In the genomic region with DNA sequence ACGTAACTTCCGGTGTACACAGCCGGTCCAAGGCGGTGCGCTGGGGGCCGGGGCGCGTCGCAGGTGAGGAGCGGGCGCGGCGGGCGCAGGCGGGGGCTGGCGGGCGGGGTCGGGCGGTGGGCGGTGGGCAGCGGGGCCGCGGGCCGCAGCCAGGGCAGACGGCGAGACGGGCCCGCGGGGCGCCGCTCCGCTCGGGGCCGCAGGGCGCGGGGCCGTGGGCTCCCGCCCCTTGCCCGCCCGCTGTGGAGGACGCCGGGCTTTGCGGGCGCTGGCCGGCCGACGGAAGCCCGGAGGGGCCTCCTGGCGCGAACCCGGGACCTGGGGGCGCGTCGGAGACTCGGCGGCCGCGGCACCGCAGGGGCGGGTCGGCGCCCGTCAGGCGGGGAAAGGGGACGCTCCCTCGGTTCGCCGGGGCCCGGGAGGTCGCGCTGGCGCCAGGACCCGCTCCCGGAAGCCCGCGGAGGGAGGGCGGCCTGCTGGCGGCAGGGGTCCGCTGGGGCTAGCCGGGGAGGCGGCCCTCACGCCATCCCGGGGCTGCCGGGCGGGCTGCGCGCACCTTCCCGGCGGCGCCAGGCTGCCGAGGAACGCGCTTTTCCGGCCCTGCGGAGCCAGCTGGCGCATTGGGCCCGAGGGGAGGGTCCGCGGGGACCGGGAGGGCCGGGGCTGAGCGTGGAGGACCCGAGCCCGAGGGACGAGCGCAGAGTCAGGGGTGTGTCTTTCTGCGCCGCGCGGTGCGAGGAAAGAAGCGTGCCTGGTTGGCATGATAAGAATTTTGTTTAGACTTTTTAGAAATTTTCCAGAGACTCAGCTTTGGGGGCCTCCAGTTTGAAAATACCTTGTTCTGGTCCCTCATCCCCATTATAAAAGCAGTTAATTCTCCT, we compare ENCODE assay signal across 8 cellular contexts. TPM values are rescaled to one million over a fixed set of nuclear protein-coding genes. Genes with fewer than 3 reads are reported as not detected.
DNase-seq lines count a peak whose midpoint lies in the region; ATAC-seq and TF ChIP-seq lines count a peak whose summit lies in the region.

A gene with protein sequence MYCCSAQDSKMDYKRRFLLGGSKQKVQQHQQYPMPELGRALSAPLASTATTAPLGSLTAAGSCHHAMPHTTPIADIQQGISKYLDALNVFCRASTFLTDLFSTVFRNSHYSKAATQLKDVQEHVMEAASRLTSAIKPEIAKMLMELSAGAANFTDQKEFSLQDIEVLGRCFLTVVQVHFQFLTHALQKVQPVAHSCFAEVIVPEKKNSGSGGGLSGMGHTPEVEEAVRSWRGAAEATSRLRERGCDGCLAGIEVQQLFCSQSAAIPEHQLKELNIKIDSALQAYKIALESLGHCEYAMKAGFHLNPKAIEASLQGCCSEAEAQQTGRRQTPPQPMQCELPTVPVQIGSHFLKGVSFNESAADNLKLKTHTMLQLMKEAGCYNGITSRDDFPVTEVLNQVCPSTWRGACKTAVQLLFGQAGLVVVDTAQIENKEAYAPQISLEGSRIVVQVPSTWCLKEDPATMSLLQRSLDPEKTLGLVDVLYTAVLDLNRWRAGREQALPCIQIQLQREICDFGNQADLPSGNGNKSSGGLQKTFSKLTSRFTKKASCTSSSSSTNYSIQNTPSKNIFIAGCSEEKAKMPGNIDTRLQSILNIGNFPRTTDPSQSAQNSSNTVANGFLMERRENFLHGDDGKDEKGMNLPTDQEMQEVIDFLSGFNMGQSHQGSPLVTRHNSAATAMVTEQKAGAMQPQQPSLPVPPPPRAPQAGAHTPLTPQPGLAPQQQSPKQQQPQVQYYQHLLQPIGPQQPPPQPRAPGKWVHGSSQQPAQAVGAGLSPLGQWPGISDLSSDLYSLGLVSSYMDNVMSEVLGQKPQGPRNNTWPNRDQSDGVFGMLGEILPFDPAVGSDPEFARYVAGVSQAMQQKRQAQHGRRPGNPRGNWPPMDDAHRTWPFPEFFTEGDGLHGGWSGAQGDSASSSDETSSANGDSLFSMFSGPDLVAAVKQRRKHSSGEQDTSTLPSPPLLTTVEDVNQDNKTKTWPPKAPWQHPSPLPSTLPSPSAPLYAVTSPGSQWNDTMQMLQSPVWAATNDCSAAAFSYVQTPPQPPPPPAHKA (N-terminal part only) (plus strand): TSS at position 3 of the 881 bp plus-strand sequence. CDS start 45,920 bp downstream, outside the sequence.

- peak within 1 kb of the TSS; percentile 96 for H3K27ac Mint-ChIP-seq in T-helper 2 cell treated with Interferon-gamma antibody and Interleukin-4, amounts not matched to agents 5 μg/mL and 100 μg/mL, for 36 hours
- H3K27ac Mint-ChIP-seq in immature natural killer cell: peak within 1 kb of the TSS; percentile 89 to 99 (median 98)

- no peaks in the 10 kb centered on the region for H3K36me3 Mint-ChIP-seq in T-helper 2 cell treated with Interferon-gamma antibody and Interleukin-4, amounts not matched to agents 5 μg/mL and 100 μg/mL, for 36 hours (ENCODE audit: low read depth)
- no peaks in the 10 kb centered on the region for H3K36me3 Mint-ChIP-seq in immature natural killer cell

- no peak for TF ChIP-seq POLR2A in breast epithelium (IDR thresholded peaks at IDR 0.05)

- H3K4me1 ChIP-seq in HUES48 (ENCODE audit: control insufficient read depth, insufficient read depth, low read length) (peaks cover 6% of the 10 kb centered on the region), breast epithelium (no peaks in the 10 kb centered on the region)

- peak within 1 kb of the TSS; percentile 86 for H3K27ac ChIP-seq in HUES48 (ENCODE audit: low read depth, low read length)
- peak within 1 kb of the TSS; percentile 93 to 97 for H3K27ac ChIP-seq in breast epithelium

- H3K36me3 ChIP-seq in HUES48 (ENCODE audit: control insufficient read depth, insufficient read depth, low read length): no peaks in the 10 kb centered on the region
- no peaks in the 10 kb centered on the region for H3K36me3 ChIP-seq in breast epithelium

- intact Hi-C loops in breast epithelium (cut with DNase I; ENCODE audit: low total_unique reads): no loop called here

- peaks cover 8% of the 10 kb centered on the region for H3K27me3 Mint-ChIP-seq in T-helper 2 cell treated with Interferon-gamma antibody and Interleukin-4, amounts not matched to agents 5 μg/mL and 100 μg/mL, for 36 hours (ENCODE audit: low read depth)
- peaks cover 0 to 12% (median 6%) of the 10 kb centered on the region in 3 donors for H3K27me3 Mint-ChIP-seq in immature natural killer cell (ENCODE audit: low read depth in 3 of 3)

- H3K4me3 ChIP-seq in HUES48 (ENCODE audit: low read depth, low read length) (peak within 1 kb of the TSS; percentile 76), breast epithelium (peak within 1 kb of the TSS; percentile 67 to 92 (median 88))

- H3K9me3 Mint-ChIP-seq in T-helper 2 cell treated with Interferon-gamma antibody and Interleukin-4, amounts not matched to agents 5 μg/mL and 100 μg/mL, for 36 hours: no peaks in the 10 kb centered on the region
- peaks cover 0 to 1% (median 0%) of the 10 kb centered on the region in 6 donors for H3K9me3 Mint-ChIP-seq in immature natural killer cell

- DNase-seq in DMS53 treated with DMSO at 0.1 percent for 48 hours (lab: John Stamatoyannopoulos, UW; ENCODE audit: unreplicated experiment) (peak; percentile 30), breast epithelium (ENCODE audit: low spot score in 2 of 2) (no peak), immature natural killer cell (peak; percentile 57 to 82 (median 64)), NCI-H1436 treated with DMSO at 0.1 percent for 48 hours (lab: John Stamatoyannopoulos, UW) (no peak)
- DNase-seq in T-helper 2 cell treated with Interferon-gamma antibody and Interleukin-4, amounts not matched to agents 5 μg/mL and 100 μg/mL, for 36 hours (ENCODE audit: low spot score): peak; percentile 29
- peak; percentile 10 to 11 for DNase-seq in stimulated activated CD4-positive, alpha-beta T cell treated with anti-CD3 and anti-CD28 coated beads, Interleukin-12 subunit alpha, Interleukin-12 subunit beta, amount 100 ng/mL, for 24 hours (ENCODE audit: low read depth in 2 of 2)

- H3K4me3 Mint-ChIP-seq in T-helper 2 cell treated with Interferon-gamma antibody and Interleukin-4, amounts not matched to agents 5 μg/mL and 100 μg/mL, for 36 hours: peak within 1 kb of the TSS; percentile 98
- H3K4me3 Mint-ChIP-seq in immature natural killer cell: peak within 1 kb of the TSS; percentile 90 to 100 (median 99)

- H3K4me1 Mint-ChIP-seq in T-helper 2 cell treated with Interferon-gamma antibody and Interleukin-4, amounts not matched to agents 5 μg/mL and 100 μg/mL, for 36 hours (ENCODE audit: low read depth): peaks cover 9% of the 10 kb centered on the region
- H3K4me1 Mint-ChIP-seq in immature natural killer cell: peaks cover 14 to 32% of the 10 kb centered on the region in 2 donors

- H3K9me3 ChIP-seq in HUES48 (ENCODE audit: control insufficient read depth, insufficient read depth, low read length): no peaks in the 10 kb centered on the region
- no peaks in the 10 kb centered on the region for H3K9me3 ChIP-seq in breast epithelium

- H3K27me3 ChIP-seq in HUES48 (ENCODE audit: control insufficient read depth, insufficient read depth, low read length) (no peaks in the 10 kb centered on the region), breast epithelium (no peaks in the 10 kb centered on the region)

- peak; percentile 91 for ATAC-seq in GM21423 (IDR thresholded peaks at IDR 0.05; ENCODE audit: unreplicated experiment)

- peak within 1 kb of the TSS; percentile 78 for H3K9ac ChIP-seq in HUES48 (ENCODE audit: low read depth, low read length)

- no peak for TF ChIP-seq CTCF in breast epithelium (IDR thresholded peaks at IDR 0.05)

RNA-seq across cellular contexts. Expression of the gene that starts here (rescaled TPM):
- 10 to 100 TPM; 21.0 to 43.9 (median 25.2) TPM for total RNA-seq in breast epithelium
- polyA plus RNA-seq in immature natural killer cell: 1 to 10 TPM in 2 of 3 donors, under 1 TPM in 1; 0.93 to 4.0 (median 2.7) TPM

Comparison
In these comparisons a context has a peak if more than half of its experiments do, and no peak if none do; other contexts are left out.
1. DNase-seq: peak in DMS53 treated with DMSO at 0.1 percent for 48 hours (single experiment), T-helper 2 cell treated with Interferon-gamma antibody and Interleukin-4, amounts not matched to agents 5 μg/mL and 100 μg/mL, for 36 hours (single experiment), immature natural killer cell (3 of 3) and stimulated activated CD4-positive, alpha-beta T cell treated with anti-CD3 and anti-CD28 coated beads, Interleukin-12 subunit alpha, Interleukin-12 subunit beta, amount 100 ng/mL, for 24 hours (2 of 2); none in breast epithelium (0 of 2) and NCI-H1436 treated with DMSO at 0.1 percent for 48 hours (single experiment).